In genomic region chr1:118077331-118078055, GRCh38 we compare ENCODE assay signal across 8 cellular contexts.
DNase-seq lines count a peak whose midpoint lies in the region; ATAC-seq and TF ChIP-seq lines count a peak whose summit lies in the region.

No MANE protein-coding gene starts in this region.

- ATAC-seq in GM21423 (IDR thresholded peaks at IDR 0.05; ENCODE audit: unreplicated experiment) (no peak), T-cell (replicated peaks in 1 of 4) (no peak)

- no peak overlapping the region for H3K4me3 ChIP-seq in A673 (ENCODE audit: low read depth, low read length, poor library complexity, severe bottlenecking)
- H3K4me3 ChIP-seq in HAP-1: no peak overlapping the region
- H3K4me3 ChIP-seq in hepatocyte: no peak overlapping the region

- WGBS in hepatocyte (ENCODE audit: low lambda C conversion rate, missing lambda C conversion rate): 45% methylated on average over 2 of the region's 2 CpGs

- in situ Hi-C loops in HAP-1 (cut with MboI; ENCODE audit: low sequenced_read_pairs): no loop called here

- TF ChIP-seq CTCF in A673 (conservative IDR thresholded peaks at IDR 0.05; ENCODE audit: low read depth, low read length) (peak; percentile 57), RWPE1 (conservative IDR thresholded peaks at IDR 0.05; ENCODE audit: low read depth) (peak; percentile 31; the same call in 1 of the 2 replicates), hepatocyte (IDR thresholded peaks at IDR 0.05; ENCODE audit: poor library complexity) (peak; percentile 74)

- no peaks in the 10 kb centered on the region for H3K4me1 Mint-ChIP-seq in T-cell
- H3K4me1 Mint-ChIP-seq in activated naive CD4-positive, alpha-beta T cell treated with anti-CD3 and anti-CD28 coated beads, Interleukin-2, amount 10 ng/mL, durations not matched to agents 7 days and 5 days: peaks cover 5% of the 10 kb centered on the region

- POLR2A ChIA-PET in A673 (lab: Charles Lee; ENCODE audit: low non-redundant PET): no interaction called here
- POLR2A ChIA-PET in RWPE1 (lab: Yijun Ruan, JAX; ENCODE audit: low non-redundant PET): no interaction called here
- POLR2A ChIA-PET in T-cell (lab: Charles Lee): no interaction called here

- no peak overlapping the region for H3K27ac Mint-ChIP-seq in T-cell
- H3K27ac Mint-ChIP-seq in activated naive CD4-positive, alpha-beta T cell treated with anti-CD3 and anti-CD28 coated beads, Interleukin-2, amount 10 ng/mL, durations not matched to agents 7 days and 5 days: no peak overlapping the region

- CTCF ChIA-PET in A673 (lab: Charles Lee) (interaction anchor here (0.6 to 1.0 kb wide), 2 partner anchors 170 to 353 kb away, joined by 5 read pairs; no protein-coding TSS in a partner anchor), RWPE1 (lab: Yijun Ruan, JAX) (interaction anchor here (0.6 to 1.2 kb wide), 7 partner anchors 18 to 1242 kb away, joined by 3 to 5 read pairs (median 4); no protein-coding TSS in a partner anchor), T-cell (lab: Charles Lee) (no interaction called here)
- CTCF ChIA-PET in activated naive CD4-positive, alpha-beta T cell treated with anti-CD3 and anti-CD28 coated beads, Interleukin-2, amount 10 ng/mL, durations not matched to agents 7 days and 5 days (lab: Charles Lee): no interaction called here

- intact Hi-C loops in A673 (cut with micrococcal nuclease; ENCODE audit: unreplicated experiment): loop anchor here (5.0 kb wide), 2 partner anchors 75 to 1290 kb away; partner anchors contain the start of gene HAO2

- H3K27ac ChIP-seq in A673 (ENCODE audit: low read depth, low read length, poor library complexity, severe bottlenecking) (no peak overlapping the region), RWPE1 (no peak overlapping the region), hepatocyte (no peak overlapping the region)

- H3K36me3 Mint-ChIP-seq in T-cell: no peaks in the 10 kb centered on the region
- no peaks in the 10 kb centered on the region for H3K36me3 Mint-ChIP-seq in activated naive CD4-positive, alpha-beta T cell treated with anti-CD3 and anti-CD28 coated beads, Interleukin-2, amount 10 ng/mL, durations not matched to agents 7 days and 5 days

- no peak overlapping the region for H3K4me3 Mint-ChIP-seq in T-cell
- no peak overlapping the region for H3K4me3 Mint-ChIP-seq in activated naive CD4-positive, alpha-beta T cell treated with anti-CD3 and anti-CD28 coated beads, Interleukin-2, amount 10 ng/mL, durations not matched to agents 7 days and 5 days

- H3K9me3 Mint-ChIP-seq in T-cell: peaks cover 0 to 7% (median 3%) of the 10 kb centered on the region in 3 donors
- H3K9me3 Mint-ChIP-seq in activated naive CD4-positive, alpha-beta T cell treated with anti-CD3 and anti-CD28 coated beads, Interleukin-2, amount 10 ng/mL, durations not matched to agents 7 days and 5 days: no peaks in the 10 kb centered on the region

- no peaks in the 10 kb centered on the region for H3K79me2 ChIP-seq in hepatocyte

- no peaks in the 10 kb centered on the region for H3K4me1 ChIP-seq in A673 (ENCODE audit: insufficient read depth, low read length, poor library complexity, severe bottlenecking)
- H3K4me1 ChIP-seq in HAP-1: no peaks in the 10 kb centered on the region
- no peaks in the 10 kb centered on the region for H3K4me1 ChIP-seq in hepatocyte (ENCODE audit: insufficient read depth)

- no peaks in the 10 kb centered on the region for H3K9me2 ChIP-seq in hepatocyte (replicated peaks; ENCODE audit: insufficient read depth)

- no peaks in the 10 kb centered on the region for H3K27me3 ChIP-seq in A673 (replicated peaks; ENCODE audit: insufficient read depth, low read depth, low read length, poor library complexity)
- no peaks in the 10 kb centered on the region for H3K27me3 ChIP-seq in HAP-1 (ENCODE audit: low read depth)
- no peaks in the 10 kb centered on the region for H3K27me3 ChIP-seq in hepatocyte

- H2AFZ ChIP-seq in hepatocyte: peak overlapping the region; percentile 11

- no peaks in the 10 kb centered on the region for H3K9me3 ChIP-seq in A673 (ENCODE audit: low read depth, low read length, poor library complexity, severe bottlenecking)
- H3K9me3 ChIP-seq in HAP-1: no peaks in the 10 kb centered on the region
- no peaks in the 10 kb centered on the region for H3K9me3 ChIP-seq in hepatocyte (ENCODE audit: low read depth)

- no peak overlapping the region for H3K4me2 ChIP-seq in hepatocyte

- peaks cover 0 to 11% of the 10 kb centered on the region in 2 donors for H3K27me3 Mint-ChIP-seq in T-cell
- no peaks in the 10 kb centered on the region for H3K27me3 Mint-ChIP-seq in activated naive CD4-positive, alpha-beta T cell treated with anti-CD3 and anti-CD28 coated beads, Interleukin-2, amount 10 ng/mL, durations not matched to agents 7 days and 5 days

- DNase-seq in A673 (ENCODE audit: low spot score) (peak; percentile 37), HAP-1 (ENCODE audit: low spot score in 2 of 2) (peak; percentile 11 to 19), RWPE1 (ENCODE audit: low spot score) (peak; percentile 9), hepatocyte (ENCODE audit: low spot score) (peak; percentile 57), T-cell (no peak)
- DNase-seq in stimulated activated CD4-positive, alpha-beta T cell treated with anti-CD3 and anti-CD28 coated beads, Interleukin-12 subunit alpha, Interleukin-12 subunit beta, amount 100 ng/mL, for 4 hours: no peak
- DNase-seq in activated naive CD4-positive, alpha-beta T cell treated with anti-CD3 and anti-CD28 coated beads, Interleukin-2, amount 10 ng/mL, durations not matched to agents 7 days and 5 days: no peak

- no TSS peak for BruUV-seq in A673 (replicated peaks; lab: Mats Ljungman, UMichigan)

- H4K20me1 ChIP-seq in hepatocyte (ENCODE audit: insufficient read depth, poor library complexity, severe bottlenecking): no peaks in the 10 kb centered on the region

- H3K36me3 ChIP-seq in A673 (ENCODE audit: insufficient read depth, low read length, poor library complexity, severe bottlenecking) (no peaks in the 10 kb centered on the region), HAP-1 (replicated peaks) (no peaks in the 10 kb centered on the region), hepatocyte (replicated peaks; ENCODE audit: insufficient read depth, low read depth) (no peaks in the 10 kb centered on the region)

Comparison
In these comparisons a context has a peak if more than half of its experiments do, and no peak if none do; other contexts are left out.
1. DNase-seq: peak in A673 (single experiment), HAP-1 (2 of 2), RWPE1 (single experiment) and hepatocyte (single experiment); none in stimulated activated CD4-positive, alpha-beta T cell treated with anti-CD3 and anti-CD28 coated beads, Interleukin-12 subunit alpha, Interleukin-12 subunit beta, amount 100 ng/mL, for 4 hours (single experiment), T-cell (0 of 34) and activated naive CD4-positive, alpha-beta T cell treated with anti-CD3 and anti-CD28 coated beads, Interleukin-2, amount 10 ng/mL, durations not matched to agents 7 days and 5 days (single experiment).
2. CTCF ChIA-PET loops: an anchor here in A673 (0.6 to 1.0 kb wide) and RWPE1 (0.6 to 1.2 kb wide); none called in T-cell and activated naive CD4-positive, alpha-beta T cell treated with anti-CD3 and anti-CD28 coated beads, Interleukin-2, amount 10 ng/mL, durations not matched to agents 7 days and 5 days.
3. Peak in every context shown above with its lines, with median percentiles within 50 percentile points of each other: CTCF ChIP-seq.